In the genomic region with DNA sequence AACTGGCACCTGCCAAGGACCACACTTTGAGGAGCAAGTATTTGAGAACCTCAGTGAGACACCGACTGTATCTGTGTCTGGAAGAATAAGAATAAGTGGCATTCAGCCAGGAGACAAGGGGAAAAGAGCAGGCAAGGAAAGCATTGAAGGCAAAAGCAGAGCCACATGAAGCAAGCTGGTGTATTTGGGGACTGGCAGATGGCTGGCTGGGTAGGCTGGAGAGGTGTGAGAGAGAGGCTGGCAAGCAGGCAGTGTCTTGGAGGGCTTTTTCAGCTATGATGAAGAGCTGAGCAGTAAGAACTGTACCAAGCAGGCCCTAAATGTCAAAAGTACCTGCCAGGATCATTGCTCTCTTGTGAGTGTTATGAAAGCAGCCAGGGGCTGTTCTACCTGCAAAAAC, we compare ENCODE assay signal across 33 cellular contexts. TPM values are rescaled to one million over a fixed set of nuclear protein-coding genes. Genes with fewer than 3 reads are reported as not detected.
DNase-seq lines count a peak whose midpoint lies in the region; ATAC-seq, FAIRE-seq and TF ChIP-seq lines count a peak whose summit lies in the region.
"Had no signal": no experiment of that assay in that cellular context is flagged by ENCODE, and none has a peak within 500 bp of the region (broad histone marks: within the 10 kb centered on the region; RNA-seq: fewer than 3 reads in every experiment).

No MANE protein-coding gene starts in this region.

- in situ Hi-C loops in HepG2 (cut with HindIII; ENCODE audit: extremely low pct_ligation_motif_present, low pct_unique_long_range_greater_than_20kb): no loop called here

- peak overlapping the region; percentile 86 for H3K27ac ChIP-seq in PC-9
- no peak overlapping the region for H3K27ac ChIP-seq in HepG2 (ENCODE audit: extremely low read length, insufficient read depth, low read length)
- H3K27ac ChIP-seq: thoracic aorta had no signal

- no peak overlapping the region for H2AFZ ChIP-seq in Loucy (ENCODE audit: low read length)
- no peak overlapping the region for H2AFZ ChIP-seq in PC-9
- H2AFZ ChIP-seq in HepG2 (ENCODE audit: low read length): no peak overlapping the region

- H4K20me1 ChIP-seq in Loucy (ENCODE audit: insufficient read depth, low read length, poor library complexity, severe bottlenecking): no peaks in the 10 kb centered on the region
- no peaks in the 10 kb centered on the region for H4K20me1 ChIP-seq in PC-9 (ENCODE audit: insufficient read depth)
- no peaks in the 10 kb centered on the region for H4K20me1 ChIP-seq in HepG2 (ENCODE audit: insufficient read depth, low read length)

- H3F3A ChIP-seq in Loucy (ENCODE audit: low read depth) (0 out of 2 replicates have a peak, but pooled peaks cover 6% of the 10 kb centered on the region), PC-9 (ENCODE audit: insufficient read depth, low read depth) (peaks cover 30% of the 10 kb centered on the region)

- H3K36me3 ChIP-seq in Loucy (ENCODE audit: insufficient read depth, low read length) (no peaks in the 10 kb centered on the region), PC-9 (ENCODE audit: low read depth) (no peaks in the 10 kb centered on the region), HepG2 (replicated peaks in 1 of 2; ENCODE audit: control insufficient read depth in 1 of 2, insufficient read depth in 2 of 2, low read length in 2 of 2) (no peaks in the 10 kb centered on the region)
- H3K36me3 ChIP-seq: thoracic aorta had no signal

- peak overlapping the region; percentile 58 for H3K9ac ChIP-seq in Loucy (ENCODE audit: low read depth, low read length, poor library complexity, severe bottlenecking)
- H3K9ac ChIP-seq in HepG2 (ENCODE audit: insufficient read depth, low read depth, low read length): no peak overlapping the region

- peaks cover 29% of the 10 kb centered on the region for H3K4me1 ChIP-seq in Loucy (ENCODE audit: insufficient read depth, low read length, poor library complexity, severe bottlenecking)
- peaks cover 33% of the 10 kb centered on the region for H3K4me1 ChIP-seq in PC-9 (replicated peaks; ENCODE audit: insufficient read depth)
- H3K4me1 ChIP-seq in HepG2 (ENCODE audit: insufficient read depth, low read length): no peaks in the 10 kb centered on the region

- FAIRE-seq in HepG2 (lab: Jason Lieb, UNC): no peak
- FAIRE-seq: GM12891, urothelium cell line had no signal

- TF ChIP-seq CTCF in Loucy (conservative IDR thresholded peaks at IDR 0.05; ENCODE audit: low read length): no peak
- no peak for TF ChIP-seq CTCF in PC-9 (conservative IDR thresholded peaks at IDR 0.05)
- TF ChIP-seq CTCF in HepG2 (CRISPR knock-in tag; IDR thresholded peaks at IDR 0.05): no peak

- BruUV-seq in PC-9 (replicated peaks; lab: Mats Ljungman, UMichigan) (no TSS peak), HepG2 (replicated peaks; lab: Mats Ljungman, UMichigan) (no TSS peak)

- no peak for TF ChIP-seq EP300 in HepG2 (IDR thresholded peaks at IDR 0.05; ENCODE audit: low read depth in 2 of 2, low read length in 2 of 2)
- TF ChIP-seq EP300 in HepG2 (CRISPR knock-in tag; IDR thresholded peaks at IDR 0.05; ENCODE audit: borderline replicate concordance): no peak

- TF ChIP-seq RAD21 in HepG2 (CRISPR knock-in tag; IDR thresholded peaks at IDR 0.05): no peak

- H3K4me2 ChIP-seq in Loucy (ENCODE audit: low read depth, low read length, poor library complexity, severe bottlenecking): peak overlapping the region; percentile 71
- H3K4me2 ChIP-seq in PC-9: peak overlapping the region; percentile 49
- H3K4me2 ChIP-seq in HepG2 (ENCODE audit: low read depth, low read length): no peak overlapping the region
- H3K4me2 ChIP-seq: smooth muscle cell had no signal

- H3K79me2 ChIP-seq in Loucy (ENCODE audit: insufficient read depth, low read length) (no peaks in the 10 kb centered on the region), PC-9 (ENCODE audit: low read depth) (no peaks in the 10 kb centered on the region), HepG2 (ENCODE audit: insufficient read depth, low read length) (no peaks in the 10 kb centered on the region)

- DNase-seq in Ammon's horn (ENCODE audit: low spot score): peak; percentile 29
- DNase-seq in PC-9: no peak
- peak; percentile 53 for DNase-seq in middle frontal gyrus (ENCODE audit: extremely low spot score, low spot score)
- no peak for DNase-seq in HepG2 (ENCODE audit: low spot score)
- no peak for DNase-seq in NCI-H187 treated with DMSO at 0.1 percent for 48 hours (lab: John Stamatoyannopoulos, UW)
- DNase-seq in EL: no peak
- DNase-seq: activated CD4-positive, alpha-beta T cell treated with anti-CD3 and anti-CD28 coated beads, Interleukin-2, amount 50 U/mL, for 1 hour; activated CD8-positive, alpha-beta memory T cell treated with anti-CD3 and anti-CD28 coated beads, Interleukin-2, amount 10 ng/mL, durations not matched to agents 7 days and 5 days; activated gamma-delta T cell; activated naive CD8-positive, alpha-beta T cell treated with anti-CD3 and anti-CD28 coated beads for 36 hours; activated T-cell treated with anti-CD3 and anti-CD28 coated beads, Interleukin-2, amount 50 U/mL, for 4 hours; CD8-positive, alpha-beta memory T cell; endodermal cell; glutamatergic neuron; H9; Kasumi-1; mesendoderm; right cardiac atrium; stimulated activated naive CD8-positive, alpha-beta T cell treated with anti-CD3 and anti-CD28 coated beads, Interleukin-15, Interleukin-2, amounts not matched to agents 100 U/mL and 50 U/mL, for 24 hours; T-cell had no signal

- intact Hi-C loops in PC-9 (cut with micrococcal nuclease; ENCODE audit: unreplicated experiment): loop anchor here (5.0 kb wide), 2 partner anchors 246 to 636 kb away; partner anchors contain the start of gene SPDL1
- intact Hi-C loops in HepG2 (cut with micrococcal nuclease; ENCODE audit: unreplicated experiment): no loop called here

- CTCF ChIA-PET in PC-9 (lab: Charles Lee): interaction anchor here (1.0 kb wide), 1 partner anchor 134 kb away, joined by 3 read pairs; no protein-coding TSS in a partner anchor
- CTCF ChIA-PET in HepG2 (lab: Yijun Ruan, JAX; ENCODE audit: low intra/inter-chr PET ratio, low total read pairs): no interaction called here

- H3K9me3 ChIP-seq in Loucy (ENCODE audit: insufficient read depth, low read depth, low read length) (no peaks in the 10 kb centered on the region), PC-9 (ENCODE audit: insufficient read depth, low read depth) (peaks cover 4% of the 10 kb centered on the region; the same call in 1 of the 2 replicates), HepG2 (ENCODE audit: low read length) (no peaks in the 10 kb centered on the region)
- H3K9me3 ChIP-seq: thoracic aorta had no signal

- no peaks in the 10 kb centered on the region for H3K9me2 ChIP-seq in Loucy (replicated peaks; ENCODE audit: low read depth, low read length)
- H3K9me2 ChIP-seq in PC-9 (ENCODE audit: insufficient read depth): no peaks in the 10 kb centered on the region

- H3K4me3 ChIP-seq in Loucy (ENCODE audit: low read length, poor library complexity, severe bottlenecking) (no peak overlapping the region), PC-9 (no peak overlapping the region), HepG2 (replicated peaks in 1 of 3; ENCODE audit: insufficient read depth in 1 of 3, low read depth in 2 of 3, low read length in 3 of 3) (no peak overlapping the region)
- H3K4me3 ChIP-seq: smooth muscle cell, thoracic aorta had no signal

- 0% methylated on average over 1 of the region's 1 CpG for whole genome bisulfite sequencing in HepG2 (ENCODE audit: low lambda C conversion rate)

- POLR2A ChIA-PET in PC-9 (lab: Charles Lee; ENCODE audit: unreplicated experiment) (no interaction called here), HepG2 (lab: Yijun Ruan, JAX) (no interaction called here)

- no peak for TF ChIP-seq POLR2A in HepG2 (IDR thresholded peaks at IDR 0.05; ENCODE audit: insufficient read depth in 1 of 2, low read depth in 2 of 2, low read length in 2 of 2)

- no peaks in the 10 kb centered on the region for H3K27me3 ChIP-seq in Loucy (ENCODE audit: insufficient read depth, low read length, poor library complexity, severe bottlenecking)
- H3K27me3 ChIP-seq in PC-9 (ENCODE audit: insufficient read depth, low read depth): no peaks in the 10 kb centered on the region
- H3K27me3 ChIP-seq in HepG2 (ENCODE audit: control insufficient read depth in 1 of 2, insufficient read depth in 2 of 2, low read length in 2 of 2): no peaks in the 10 kb centered on the region

- ATAC-seq in HepG2: no peak
- ATAC-seq: activated CD8-positive, alpha-beta memory T cell treated with anti-CD3 and anti-CD28 coated beads, Interleukin-2, amount 10 ng/mL, durations not matched to agents 7 days and 5 days; activated T-cell treated with anti-CD3 and anti-CD28 coated beads, Interleukin-2, amount 50 U/mL, for 4 hours; right cardiac atrium; stimulated activated naive CD8-positive, alpha-beta T cell treated with anti-CD3 and anti-CD28 coated beads, Interleukin-15, Interleukin-2, amounts not matched to agents 100 U/mL and 50 U/mL, for 24 hours; T-cell; WTC11 had no signal

TF ChIP-seq in HepG2, 621 proteins besides CTCF, POLR2A, EP300 and RAD21 (continues in another document):
- TF ChIP-seq NFYB (CRISPR knock-in tag; IDR thresholded peaks at IDR 0.05) (no peak), XBP1 (CRISPR knock-in tag; IDR thresholded peaks at IDR 0.05) (no peak), KDM5A (IDR thresholded peaks at IDR 0.05; ENCODE audit: borderline replicate concordance, low read length) (no peak), ZNF615 (CRISPR knock-in tag; IDR thresholded peaks at IDR 0.05; ENCODE audit: borderline replicate concordance) (no peak)

RNA-seq across cellular contexts. Expression of gene C5orf58, which starts 14.1 kb away (rescaled TPM):
- total RNA-seq in PC-9 (2021) (not detected in 2 replicates), HepG2 (2016; rRNA removed; fragmentation: Illumina TruSeq; extraction: Trizol) (not detected in 2 replicates)
- total RNA-seq in HepG2 (2016; cell fraction: cytosol; rRNA removed; fragmentation: Illumina TruSeq; extraction: Trizol; ENCODE audit: low read depth): not detected in 2 replicates
- not detected in 2 replicates for total RNA-seq in HepG2 (2016; cell fraction: insoluble cytoplasmic fraction; rRNA removed; fragmentation: Illumina TruSeq; extraction: Trizol)
- not detected in 2 replicates for total RNA-seq in HepG2 (2016; cell fraction: membrane; rRNA removed; fragmentation: Illumina TruSeq; extraction: Trizol)
- total RNA-seq in HepG2 (2016; cell fraction: nucleus; rRNA removed; fragmentation: Illumina TruSeq; extraction: Trizol): not detected in 2 replicates
- not detected in 2 replicates for polyA plus RNA-seq in HepG2 (2011; rRNA removed)
- not detected in 2 replicates for polyA plus RNA-seq in HepG2 (2011; cell fraction: cytosol; rRNA removed)
- polyA plus RNA-seq in HepG2 (2011; cell fraction: nucleus; rRNA removed): not detected in 2 replicates
- polyA plus RNA-seq in HepG2 (2012): not detected in 2 replicates
- polyA plus RNA-seq in HepG2 (2016; cell fraction: cytosol; fragmentation: Illumina TruSeq; extraction: Trizol; ENCODE audit: low read depth): not detected in 2 replicates
- polyA plus RNA-seq in HepG2 (2016; cell fraction: insoluble cytoplasmic fraction; fragmentation: Illumina TruSeq; extraction: Trizol; ENCODE audit: low read depth): not detected in 2 replicates
- polyA plus RNA-seq in HepG2 (2016; cell fraction: membrane; fragmentation: Illumina TruSeq; extraction: Trizol; ENCODE audit: low read depth): not detected in 2 replicates
- not detected in 2 replicates for polyA plus RNA-seq in HepG2 (2016; cell fraction: nucleus; fragmentation: Illumina TruSeq; extraction: Trizol; ENCODE audit: insufficient read depth, low read depth)
- polyA minus RNA-seq in HepG2 (2011; rRNA and poly(A)+ RNA removed; ENCODE audit: low replicate concordance): not detected in 2 replicates
- not detected in 2 replicates for polyA minus RNA-seq in HepG2 (2011; cell fraction: cytosol; rRNA and poly(A)+ RNA removed)
- polyA minus RNA-seq in HepG2 (2011; cell fraction: nucleus; rRNA and poly(A)+ RNA removed): not detected in 2 replicates
- total RNA-seq: activated CD8-positive, alpha-beta memory T cell treated with anti-CD3 and anti-CD28 coated beads, Interleukin-2, amount 10 ng/mL, durations not matched to agents 7 days and 5 days; activated naive CD8-positive, alpha-beta T cell treated with anti-CD3 and anti-CD28 coated beads for 36 hours; activated T-cell treated with anti-CD3 and anti-CD28 coated beads, Interleukin-2, amount 50 U/mL, for 4 hours; astrocyte; cardiac septum; CD8-positive, alpha-beta memory T cell; esophagus mucosa; fibroblast of villous mesenchyme; neural crest cell; posterior vena cava; smooth muscle cell; T-cell; thoracic aorta had no signal
- polyA plus RNA-seq: BJ, smooth muscle cell had no signal

Comparison
In these comparisons a context has a peak if more than half of its experiments do, and no peak if none do; other contexts are left out.
1. DNase-seq: peak in Ammon's horn (single experiment) and middle frontal gyrus (single experiment); none in PC-9 (0 of 2), HepG2 (single experiment), NCI-H187 treated with DMSO at 0.1 percent for 48 hours (single experiment) and EL (single experiment).